Comparison of ENCODE assay signal across 9 cellular contexts in genomic region chr7:150322833-150323681, GRCh38. TPM values are rescaled to one million over a fixed set of nuclear protein-coding genes. Genes with fewer than 3 reads are reported as not detected.
A peak's percentile ranks its signal among the peaks of the same experiment; 100 is the strongest.
DNase-seq lines count a peak whose midpoint lies in the region; ATAC-seq, FAIRE-seq and TF ChIP-seq lines count a peak whose summit lies in the region.
"Had no signal": no experiment of that assay in that cellular context is flagged by ENCODE, and none has a peak within 500 bp of the region (broad histone marks: within the 10 kb centered on the region; RNA-seq: fewer than 3 reads in every experiment).

TSS of gene ACTR3C (minus strand) at chr7:150323545. CDS start at chr7:150295296, 28,249 bp downstream.
TSS of gene LRRC61 (plus strand) at chr7:150323355. CDS start at chr7:150336862, 13,507 bp downstream.

- H3K4me3 ChIP-seq in DND-41 (ENCODE audit: low read depth in 1 of 2, low read length in 2 of 2) (peak within 1 kb of the TSS; percentile 65 to 94), MM.1S (ENCODE audit: low read length) (peak within 1 kb of the TSS; percentile 78), SK-N-SH (ENCODE audit: low read depth in 2 of 2, low read length in 1 of 2) (peak within 1 kb of the TSS; percentile 38 to 48), adrenal gland (peak within 1 kb of the TSS; percentile 16 to 88 (median 46)), iPS-18a (ENCODE audit: low read length) (peak within 1 kb of the TSS; percentile 81)

- ATAC-seq in DND-41 (ENCODE audit: insufficient read depth, low read depth) (peak; percentile 75), GM21737 (IDR thresholded peaks at IDR 0.05; ENCODE audit: unreplicated experiment) (peak; percentile 65)

- H3K27ac ChIP-seq in DND-41 (ENCODE audit: low read length), result peak within 1 kb of the TSS; percentile 99
- peak within 1 kb of the TSS; percentile 57; the same call in 1 of the 2 replicates for H3K27ac ChIP-seq in MM.1S (ENCODE audit: low read length)
- H3K27ac ChIP-seq in SK-N-SH (ENCODE audit: low read depth in 2 of 2, low read length in 1 of 2), result peak within 1 kb of the TSS in 1 of 2 experiments; percentile 58; a peak in 1 of 4 replicates
- peak within 1 kb of the TSS; percentile 78 to 97 (median 90) for H3K27ac ChIP-seq in adrenal gland
- H3K27ac ChIP-seq in iPS-18a (ENCODE audit: low read length), result no peak within 1 kb of the TSS

- H3F3A ChIP-seq in MM.1S (ENCODE audit: insufficient read depth, low read length) (peaks cover 14% of the 10 kb centered on the region), SK-N-SH (replicated peaks; ENCODE audit: insufficient read depth) (no peaks in the 10 kb centered on the region)

- H3K9ac ChIP-seq in DND-41 (ENCODE audit: low read depth, low read length) (peak within 1 kb of the TSS; percentile 98), MM.1S (ENCODE audit: low read length) (peak within 1 kb of the TSS; percentile 88), SK-N-SH (no peak within 1 kb of the TSS), iPS-18a (ENCODE audit: low read length) (peak within 1 kb of the TSS; percentile 72)

- H3K9me3 ChIP-seq in DND-41 (ENCODE audit: insufficient read depth, low read length, severe bottlenecking), result no peaks in the 10 kb centered on the region
- no peaks in the 10 kb centered on the region for H3K9me3 ChIP-seq in MM.1S (replicated peaks; ENCODE audit: insufficient read depth, low read length)
- no peaks in the 10 kb centered on the region for H3K9me3 ChIP-seq in SK-N-SH
- H3K9me3 ChIP-seq in adrenal gland (replicated peaks in 1 of 3), result no peaks in the 10 kb centered on the region
- no peaks in the 10 kb centered on the region for H3K9me3 ChIP-seq in iPS-18a (ENCODE audit: control insufficient read depth, low read depth, low read length)

- no peak for FAIRE-seq in H54 (lab: Jason Lieb, UNC)
- FAIRE-seq: TTC549 had no signal

- H2AFZ ChIP-seq in DND-41 (ENCODE audit: low read depth, low read length) (peak within 1 kb of the TSS; percentile 96), MM.1S (ENCODE audit: low read length) (peak within 1 kb of the TSS; percentile 64), SK-N-SH (ENCODE audit: low read depth) (peak within 1 kb of the TSS; percentile 78)

- peaks cover 65% of the 10 kb centered on the region for H3K79me2 ChIP-seq in DND-41 (ENCODE audit: insufficient read depth, low read length)
- peaks cover 43% of the 10 kb centered on the region for H3K79me2 ChIP-seq in MM.1S (ENCODE audit: low read length)
- no peaks in the 10 kb centered on the region for H3K79me2 ChIP-seq in SK-N-SH (ENCODE audit: insufficient read depth)

- H3K36me3 ChIP-seq in DND-41 (ENCODE audit: insufficient read depth, low read length) (peaks cover 43% of the 10 kb centered on the region), MM.1S (replicated peaks; ENCODE audit: insufficient read depth, low read length) (no peaks in the 10 kb centered on the region), SK-N-SH (replicated peaks in 1 of 2; ENCODE audit: control insufficient read depth in 1 of 2, insufficient read depth in 2 of 2, low read length in 1 of 2) (no peaks in the 10 kb centered on the region), adrenal gland (replicated peaks in 1 of 2) (peaks cover 0 to 15% of the 10 kb centered on the region in 2 donors), iPS-18a (ENCODE audit: control insufficient read depth, low read depth, low read length) (peaks cover 24% of the 10 kb centered on the region)

- POLR2A ChIA-PET in SK-N-SH (lab: Yijun Ruan, JAX), result interaction anchor here (0.7 to 2.1 kb wide), 5 partner anchors 13 to 87 kb away, joined by 3 to 9 read pairs (median 3); partner anchors contain the start of gene REPIN1

- CTCF ChIA-PET in SK-N-SH (lab: Yijun Ruan, JAX), result interaction anchor here (0.8 to 1.8 kb wide), 10 partner anchors 9 to 547 kb away, joined by 3 to 9 read pairs (median 3); partner anchors contain the start of gene REPIN1

- no peaks in the 10 kb centered on the region for H3K27me3 ChIP-seq in DND-41 (ENCODE audit: insufficient read depth, low read length, poor library complexity)
- H3K27me3 ChIP-seq in MM.1S (replicated peaks; ENCODE audit: insufficient read depth, low read length), result no peaks in the 10 kb centered on the region
- peaks cover 5% of the 10 kb centered on the region; the same call in 1 of the 2 replicates for H3K27me3 ChIP-seq in SK-N-SH (ENCODE audit: insufficient read depth)
- no peaks in the 10 kb centered on the region for H3K27me3 ChIP-seq in adrenal gland
- H3K27me3 ChIP-seq in iPS-18a (ENCODE audit: control insufficient read depth, insufficient read depth, low read length), result peaks cover 8% of the 10 kb centered on the region

- no peak for TF ChIP-seq EP300 in SK-N-SH (IDR thresholded peaks at IDR 0.05; ENCODE audit: borderline replicate concordance in 1 of 2, low read depth in 1 of 2, low read length in 1 of 2)

- H3K4me2 ChIP-seq in DND-41 (ENCODE audit: insufficient read depth, low read length) (peak within 1 kb of the TSS; percentile 84), MM.1S (ENCODE audit: low read depth, low read length) (peak within 1 kb of the TSS; percentile 80), SK-N-SH (peak within 1 kb of the TSS; percentile 57; the same call in 1 of the 2 replicates)

- TF ChIP-seq CTCF in DND-41 (IDR thresholded peaks at IDR 0.05; ENCODE audit: borderline replicate concordance, extremely low read depth, low read length, poor library complexity, severe bottlenecking), result peak; percentile 45
- TF ChIP-seq CTCF in MM.1S (IDR thresholded peaks at IDR 0.05; ENCODE audit: low read length), result peak; percentile 46
- no peak for TF ChIP-seq CTCF in SK-N-SH (IDR thresholded peaks at IDR 0.05)
- peak in 3 of 6 experiments; percentile 7 to 29 (median 17) for TF ChIP-seq CTCF in adrenal gland (IDR thresholded peaks at IDR 0.05)

- TF ChIP-seq POLR2A in adrenal gland (IDR thresholded peaks at IDR 0.05) (peak in 1 of 2 donors; percentile 24), H54 (IDR thresholded peaks at IDR 0.05; ENCODE audit: low read depth, low read length) (no peak)

- no peak for TF ChIP-seq RAD21 in SK-N-SH (IDR thresholded peaks at IDR 0.05; ENCODE audit: low read length)

- H3K9me2 ChIP-seq in MM.1S (replicated peaks; ENCODE audit: insufficient read depth, low read length) (no peaks in the 10 kb centered on the region), SK-N-SH (no peaks in the 10 kb centered on the region)

- H4K20me1 ChIP-seq in DND-41 (ENCODE audit: insufficient read depth, low read length), result peaks cover 15% of the 10 kb centered on the region
- H4K20me1 ChIP-seq in MM.1S (ENCODE audit: insufficient read depth, low read length), result no peaks in the 10 kb centered on the region
- no peaks in the 10 kb centered on the region for H4K20me1 ChIP-seq in SK-N-SH (ENCODE audit: insufficient read depth)

- H3K4me1 ChIP-seq in DND-41 (ENCODE audit: insufficient read depth, low read length), result peaks cover 40% of the 10 kb centered on the region
- H3K4me1 ChIP-seq in MM.1S (ENCODE audit: low read length), result peaks cover 30% of the 10 kb centered on the region
- peaks cover 0 to 7% of the 10 kb centered on the region in 2 experiments; a peak in 1 of 4 replicates for H3K4me1 ChIP-seq in SK-N-SH (ENCODE audit: control insufficient read depth in 1 of 2, insufficient read depth in 2 of 2, low read depth in 1 of 2, low read length in 1 of 2)
- peaks cover 19 to 68% of the 10 kb centered on the region in 2 donors for H3K4me1 ChIP-seq in adrenal gland (replicated peaks in 1 of 2)
- peaks cover 20% of the 10 kb centered on the region for H3K4me1 ChIP-seq in iPS-18a (ENCODE audit: control insufficient read depth, low read depth, low read length)

- WGBS in SK-N-SH (ENCODE audit: low lambda C conversion rate), result 27% methylated on average over 50 of the region's 82 CpGs
- 7 to 60% (median 11%) methylated on average over 1 to 82 of the region's 82 CpGs for WGBS in adrenal gland, 4 donors

- peak; percentile 82 for DNase-seq in DND-41
- DNase-seq in MM.1S, result peak; percentile 86
- peak; percentile 94 for DNase-seq in SK-N-SH
- peak; percentile 55 to 70 (median 64) for DNase-seq in adrenal gland
- peak; percentile 21 to 43 for DNase-seq in stimulated activated CD4-positive, alpha-beta T cell treated with anti-CD3 and anti-CD28 coated beads, Interleukin-15, amount 100 ng/mL, for 1 hour (ENCODE audit: low read depth in 1 of 2, low spot score in 1 of 2)
- DNase-seq in H54 (ENCODE audit: insufficient read length, low spot score), result no peak

- intact Hi-C loops in adrenal gland (cut with DNase I), result no loop called here

TF ChIP-seq in SK-N-SH, 30 proteins besides CTCF, POLR2A, EP300 and RAD21 (continues in another document):
- TF ChIP-seq USF2 (IDR thresholded peaks at IDR 0.05; ENCODE audit: borderline replicate concordance, low read depth, low read length) (no peak), TCF12 (IDR thresholded peaks at IDR 0.05) (no peak), MXI1 (IDR thresholded peaks at IDR 0.05; ENCODE audit: low read depth, low read length) (0 out of 2 replicates have a peak, but pooled peaks have one; percentile 17), ELF1 (IDR thresholded peaks at IDR 0.05) (no peak)

RNA-seq across cellular contexts. Expression of gene ACTR3C, which starts in this region (rescaled TPM):
- polyA plus RNA-seq in SK-N-SH (2012; rRNA removed), result 0.16 and 0.35 TPM in 2 replicates
- 0.24 and 0.31 TPM in 2 replicates for polyA plus RNA-seq in SK-N-SH (2012; cell fraction: cytosol; rRNA removed)
- 0.29 and 0.37 TPM in 2 replicates for polyA plus RNA-seq in SK-N-SH (2012; cell fraction: nucleus; rRNA removed)
- total RNA-seq in adrenal gland, result 10 to 100 TPM; 17.9 to 50.0 (median 37.1) TPM
- polyA plus RNA-seq in adrenal gland, result 10 to 100 TPM in 2 of 3 donors, 1 to 10 TPM in 1; 6.6 to 16.9 (median 10.7) TPM

RNA-seq across cellular contexts. Expression of gene LRRC61, which starts in this region (rescaled TPM):
- 0.93 and 0.99 TPM in 2 replicates for polyA plus RNA-seq in SK-N-SH (2012; rRNA removed)
- polyA plus RNA-seq in SK-N-SH (2012; cell fraction: cytosol; rRNA removed), result 0.41 and 1.00 TPM in 2 replicates
- polyA plus RNA-seq in SK-N-SH (2012; cell fraction: nucleus; rRNA removed), result 0.73 and 1.2 TPM in 2 replicates
- total RNA-seq in adrenal gland, result 1,000 to 10,000 TPM in 1 of 8 donors, 100 to 1,000 TPM in 6, 10 to 100 TPM in 1; 83.0 to 1,435 (median 309) TPM
- 10 to 100 TPM in 2 of 3 donors, 1 to 10 TPM in 1; 8.6 to 34.5 (median 33.6) TPM for polyA plus RNA-seq in adrenal gland

Comparison
In these comparisons a context has a peak if more than half of its experiments do, and no peak if none do; other contexts are left out.
1. RNA of gene LRRC61 (polyA plus RNA-seq): 8.6 to 34.5 TPM in adrenal gland; 0.41 to 1.2 TPM in SK-N-SH; every median in the first group is over 4 times any median in the second.
2. Peak in every context shown above with its lines, with median percentiles within 50 percentile points of each other: H2AFZ ChIP-seq, H3K4me2 ChIP-seq and H3K4me3 ChIP-seq.